Comparison of ENCODE assay signal across 8 cellular contexts in the genomic region with DNA sequence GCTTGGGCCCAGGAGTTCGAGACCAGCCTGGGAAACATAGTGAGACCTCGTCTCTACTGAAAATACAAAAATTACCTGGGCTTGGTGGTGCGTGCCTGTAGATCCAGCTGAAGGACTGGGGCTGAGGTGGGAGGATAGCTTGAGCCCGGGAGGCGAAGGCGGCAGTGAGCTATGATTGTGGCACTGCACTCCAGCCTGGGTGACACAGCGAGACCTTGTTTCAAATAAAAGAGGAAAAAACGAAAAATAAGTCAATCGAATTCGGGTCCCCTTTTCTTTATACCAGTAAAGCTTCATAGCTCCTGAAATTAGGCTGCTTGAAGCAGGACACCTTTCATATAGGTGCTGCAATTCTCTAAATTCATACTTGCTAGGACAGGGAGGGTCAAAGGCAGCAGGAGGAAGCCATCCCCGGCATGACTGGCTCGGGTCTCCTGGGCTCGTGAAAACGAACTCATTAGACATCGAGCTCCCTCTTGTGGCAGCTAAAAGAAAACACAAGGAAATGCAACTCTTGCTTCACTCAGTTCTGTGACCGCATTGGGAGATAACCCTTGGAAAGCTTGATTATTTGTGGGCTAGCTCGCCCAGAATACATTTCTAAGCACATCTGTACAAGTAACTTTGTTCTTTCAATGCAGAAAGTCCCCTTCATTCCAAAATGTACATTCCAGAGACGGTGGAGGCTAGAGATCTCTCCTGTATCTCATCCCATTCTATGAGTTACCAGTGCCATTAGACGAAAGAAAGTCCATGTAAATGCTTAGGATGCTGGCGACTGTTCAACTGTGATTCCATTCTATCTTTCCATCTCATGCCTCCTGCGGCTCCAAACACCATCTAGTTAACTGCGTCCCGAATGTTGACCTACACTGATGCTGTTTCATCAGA. TPM values are rescaled to one million over a fixed set of nuclear protein-coding genes. Genes with fewer than 3 reads are reported as not detected.
DNase-seq lines count a peak whose midpoint lies in the region; ATAC-seq, FAIRE-seq and TF ChIP-seq lines count a peak whose summit lies in the region.

No MANE protein-coding gene starts in this region.

- H3K9me3 ChIP-seq in Karpas-422 (ENCODE audit: low read length): no peaks in the 10 kb centered on the region

- peak; percentile 80 for TF ChIP-seq CTCF in osteocyte (IDR thresholded peaks at IDR 0.05)

- no peaks in the 10 kb centered on the region for H3K79me2 ChIP-seq in Karpas-422 (ENCODE audit: low read length)

- H3K4me3 ChIP-seq in Karpas-422 (ENCODE audit: low read length): no peak overlapping the region

- no peaks in the 10 kb centered on the region for H3K36me3 Mint-ChIP-seq in osteocyte (ENCODE audit: unreplicated experiment)

- intact Hi-C loops in head of caudate nucleus (cut with DNase I): no loop called here

- peaks cover 21% of the 10 kb centered on the region for H3K27me3 Mint-ChIP-seq in osteocyte (ENCODE audit: unreplicated experiment)

- DNase-seq in DMS53 treated with DMSO at 0.1 percent for 48 hours (lab: John Stamatoyannopoulos, UW; ENCODE audit: unreplicated experiment) (peak; percentile 78), Karpas-422 (peak; percentile 93), RCC 7860 (ENCODE audit: low spot score) (peak; percentile 66), head of caudate nucleus (peak; percentile 45 to 90 (median 70)), osteocyte (ENCODE audit: extremely low spot score, unreplicated experiment) (no peak)
- DNase-seq in activated naive CD4-positive, alpha-beta T cell treated with anti-CD3 and anti-CD28 coated beads, Interleukin-2, amount 50 U/mL, for 16 hours: peak; percentile 37

- FAIRE-seq in RCC 7860 (lab: Jason Lieb, UNC): peak; percentile 65

- peak overlapping the region; percentile 33 for H3K4me2 ChIP-seq in Karpas-422 (ENCODE audit: low read depth, low read length, poor library complexity, severe bottlenecking)

- H3K4me1 Mint-ChIP-seq in osteocyte (ENCODE audit: unreplicated experiment): peaks cover 2% of the 10 kb centered on the region

- H3K9me3 Mint-ChIP-seq in osteocyte (ENCODE audit: unreplicated experiment): no peaks in the 10 kb centered on the region

- ATAC-seq in GM21515 (IDR thresholded peaks at IDR 0.05; ENCODE audit: unreplicated experiment): no peak
- ATAC-seq in HG03354 (IDR thresholded peaks at IDR 0.05; ENCODE audit: poor library complexity, severe bottlenecking, unreplicated experiment): no peak

- peak overlapping the region; percentile 33; the same call in 1 of the 2 replicates for H3K9ac ChIP-seq in Karpas-422 (ENCODE audit: low read length)

- no peaks in the 10 kb centered on the region for H3K27me3 ChIP-seq in Karpas-422 (ENCODE audit: low read length)

- H3K36me3 ChIP-seq in Karpas-422 (ENCODE audit: insufficient read depth, low read length): no peaks in the 10 kb centered on the region

- H3K9me2 ChIP-seq in Karpas-422 (replicated peaks; ENCODE audit: insufficient read depth, low read length): no peaks in the 10 kb centered on the region

- H3K27ac ChIP-seq in Karpas-422 (ENCODE audit: low read length): no peak overlapping the region

- H4K20me1 ChIP-seq in Karpas-422 (ENCODE audit: insufficient read depth, low read depth, low read length): no peaks in the 10 kb centered on the region

- H3K4me1 ChIP-seq in Karpas-422 (ENCODE audit: low read length): peaks cover 11% of the 10 kb centered on the region

- H3K27ac Mint-ChIP-seq in osteocyte (ENCODE audit: unreplicated experiment): no peak overlapping the region

- H2AFZ ChIP-seq in Karpas-422 (ENCODE audit: low read length): peak overlapping the region; percentile 49; the same call in 1 of the 2 replicates

- H3K4me3 Mint-ChIP-seq in osteocyte (ENCODE audit: unreplicated experiment): no peak overlapping the region

RNA-seq across cellular contexts. Expression of a gene that starts 16.8 kb away (rescaled TPM):
- total RNA-seq in Karpas-422 (2014; rRNA removed; shearing (Covaris generic); ENCODE audit: low replicate concordance): 0.58 and 7.9 TPM in 2 replicates
- not detected in 2 replicates for total RNA-seq in osteocyte

RNA-seq across cellular contexts. Expression of a gene that starts 17.1 kb away (rescaled TPM):
- not detected in 2 replicates for total RNA-seq in Karpas-422 (2014; rRNA removed; shearing (Covaris generic); ENCODE audit: low replicate concordance)
- not detected in 2 replicates for total RNA-seq in osteocyte

RNA-seq across cellular contexts. Expression of a gene that starts 26.1 kb away (rescaled TPM):
- total RNA-seq in Karpas-422 (2014; rRNA removed; shearing (Covaris generic); ENCODE audit: low replicate concordance): 5.8 and 14.8 TPM in 2 replicates
- not detected in 2 replicates for total RNA-seq in osteocyte

RNA-seq across cellular contexts. Expression of a gene that starts 54.0 kb away (rescaled TPM):
- total RNA-seq in Karpas-422 (2014; rRNA removed; shearing (Covaris generic); ENCODE audit: low replicate concordance): not detected in 2 replicates
- total RNA-seq in osteocyte: not detected in 2 replicates
